In genomic region chr10:13536674-13537366, GRCh38 we compare ENCODE assay signal across 8 cellular contexts. TPM values are rescaled to one million over a fixed set of nuclear protein-coding genes. Genes with fewer than 3 reads are reported as not detected.
DNase-seq lines count a peak whose midpoint lies in the region; ATAC-seq and TF ChIP-seq lines count a peak whose summit lies in the region.

No MANE protein-coding gene starts in this region.

- H3K9ac ChIP-seq in DND-41 (ENCODE audit: low read depth, low read length) (no peak overlapping the region), mammary epithelial cell (ENCODE audit: insufficient read depth, low read length) (no peak overlapping the region)

- DNase-seq in DND-41 (peak; percentile 61), NCI-H82 (lab: John Stamatoyannopoulos, UW) (peak; percentile 86), mammary epithelial cell (peak; percentile 14), lower lobe of right lung (peak; percentile 56), upper lobe of left lung (peak in 1 of 2 donors; percentile 53), DMS153 (lab: John Stamatoyannopoulos, UW) (no peak), cerebellar nuclear complex (lab: John Stamatoyannopoulos, UW) (no peak)

- no TSS peak for BruUV-seq in mammary epithelial cell (replicated peaks; lab: Mats Ljungman, UMichigan)

- intact Hi-C loops in mammary epithelial cell (cut with micrococcal nuclease): loop anchor here (1.0 to 5.0 kb wide), 3 partner anchors 122 to 315 kb away; no protein-coding TSS in a partner anchor
- intact Hi-C loops in lower lobe of right lung (cut with DNase I): no loop called here

- in situ Hi-C loops in mammary epithelial cell (cut with MboI; ENCODE audit: low sequenced_read_pairs in 2 of 2): loop anchor here (10.0 to 25.0 kb wide), 2 partner anchors 162 to 175 kb away; no protein-coding TSS in a partner anchor

- H3K4me3 ChIP-seq in DND-41 (ENCODE audit: low read depth in 1 of 2, low read length in 2 of 2) (no peak overlapping the region), mammary epithelial cell (replicated peaks in 1 of 3; ENCODE audit: insufficient read depth in 1 of 3, low read depth in 2 of 3, low read length in 3 of 3) (no peak overlapping the region), lower lobe of right lung (no peak overlapping the region), upper lobe of left lung (no peak overlapping the region)

- peak overlapping the region; percentile 47; the same call in 1 of the 2 replicates for H3K4me2 ChIP-seq in DND-41 (ENCODE audit: insufficient read depth, low read length)
- no peak overlapping the region for H3K4me2 ChIP-seq in mammary epithelial cell (ENCODE audit: insufficient read depth, low read depth, low read length)

- H3K79me2 ChIP-seq in DND-41 (ENCODE audit: insufficient read depth, low read length) (no peaks in the 10 kb centered on the region), mammary epithelial cell (ENCODE audit: insufficient read depth, low read length) (no peaks in the 10 kb centered on the region)

- no peak for TF ChIP-seq POLR2A in upper lobe of left lung (IDR thresholded peaks at IDR 0.05)

- peaks cover 3% of the 10 kb centered on the region; the same call in 1 of the 2 replicates for H3K4me1 ChIP-seq in DND-41 (ENCODE audit: insufficient read depth, low read length)
- no peaks in the 10 kb centered on the region for H3K4me1 ChIP-seq in mammary epithelial cell (ENCODE audit: insufficient read depth, low read length)
- no peaks in the 10 kb centered on the region for H3K4me1 ChIP-seq in lower lobe of right lung
- peaks cover 0 to 4% (median 0%) of the 10 kb centered on the region in 4 donors for H3K4me1 ChIP-seq in upper lobe of left lung

- TF ChIP-seq EP300 in upper lobe of left lung (IDR thresholded peaks at IDR 0.05): no peak

- H2AFZ ChIP-seq in DND-41 (ENCODE audit: low read depth, low read length) (peak overlapping the region; percentile 72; the same call in 1 of the 2 replicates), mammary epithelial cell (ENCODE audit: low read depth, low read length) (no peak overlapping the region)

- ATAC-seq in DND-41 (ENCODE audit: insufficient read depth, low read depth) (peak; percentile 92), HG02610 (IDR thresholded peaks at IDR 0.05; ENCODE audit: unreplicated experiment) (peak; percentile 75), lower lobe of right lung (peak; percentile 76 to 77), upper lobe of left lung (ENCODE audit: low FRiP score in 2 of 2) (peak; percentile 55 to 66)

- H4K20me1 ChIP-seq in DND-41 (ENCODE audit: insufficient read depth, low read length) (no peaks in the 10 kb centered on the region; the same call in 1 of the 2 replicates), mammary epithelial cell (ENCODE audit: insufficient read depth, low read length) (no peaks in the 10 kb centered on the region)

- dilution Hi-C loops in mammary epithelial cell (cut with HindIII; ENCODE audit: low sequenced_read_pairs): no loop called here

- H3K27ac ChIP-seq in DND-41 (ENCODE audit: low read length) (no peak overlapping the region), mammary epithelial cell (ENCODE audit: insufficient read depth, low read depth, low read length) (no peak overlapping the region), lower lobe of right lung (no peak overlapping the region), upper lobe of left lung (no peak overlapping the region)

- H3K9me3 ChIP-seq in DND-41 (ENCODE audit: insufficient read depth, low read length, severe bottlenecking): no peaks in the 10 kb centered on the region
- H3K9me3 ChIP-seq in mammary epithelial cell (replicated peaks; ENCODE audit: insufficient read depth, low read length): no peaks in the 10 kb centered on the region
- H3K9me3 ChIP-seq in lower lobe of right lung: no peaks in the 10 kb centered on the region
- no peaks in the 10 kb centered on the region for H3K9me3 ChIP-seq in upper lobe of left lung

- CTCF ChIA-PET in mammary epithelial cell (lab: Charles Lee; ENCODE audit: low non-redundant PET): interaction anchor here (0.6 to 1.5 kb wide), 3 partner anchors 33 to 182 kb away, joined by 3 to 9 read pairs (median 4); no protein-coding TSS in a partner anchor

- 47% methylated on average over 10 of the region's 11 CpGs for WGBS in mammary epithelial cell (ENCODE audit: low coverage, missing lambda C conversion rate)
- 52 to 59% methylated on average over 9 to 11 of the region's 11 CpGs for WGBS in upper lobe of left lung, 2 donors

- peak; percentile 80 for TF ChIP-seq CTCF in DND-41 (IDR thresholded peaks at IDR 0.05; ENCODE audit: borderline replicate concordance, extremely low read depth, low read length, poor library complexity, severe bottlenecking)
- TF ChIP-seq CTCF in mammary epithelial cell (conservative IDR thresholded peaks at IDR 0.05 in 1 of 2, IDR thresholded peaks at IDR 0.05 in 1 of 2; ENCODE audit: extremely low read depth in 1 of 2, insufficient read depth in 1 of 2, low read depth in 1 of 2, low read length in 2 of 2): peak; percentile 44 to 70
- peak; percentile 62 for TF ChIP-seq CTCF in lower lobe of right lung (IDR thresholded peaks at IDR 0.05)
- peak; percentile 29 to 52 (median 46) for TF ChIP-seq CTCF in upper lobe of left lung (IDR thresholded peaks at IDR 0.05)

- H3K36me3 ChIP-seq in DND-41 (ENCODE audit: insufficient read depth, low read length) (no peaks in the 10 kb centered on the region), mammary epithelial cell (ENCODE audit: insufficient read depth, low read length) (no peaks in the 10 kb centered on the region), lower lobe of right lung (no peaks in the 10 kb centered on the region), upper lobe of left lung (no peaks in the 10 kb centered on the region)

- H3K27me3 ChIP-seq in DND-41 (ENCODE audit: insufficient read depth, low read length, poor library complexity) (peaks cover 7% of the 10 kb centered on the region), mammary epithelial cell (ENCODE audit: insufficient read depth, low read length) (no peaks in the 10 kb centered on the region), lower lobe of right lung (ENCODE audit: low read depth) (peaks cover 8% of the 10 kb centered on the region), upper lobe of left lung (no peaks in the 10 kb centered on the region)

RNA-seq across cellular contexts. Expression of gene BEND7, which starts 8.0 kb away (rescaled TPM):
- 1 to 10 TPM; 6.0 to 8.0 TPM for total RNA-seq in mammary epithelial cell
- polyA plus RNA-seq in mammary epithelial cell: 1.4 TPM
- 1.4 TPM for polyA minus RNA-seq in mammary epithelial cell
- total RNA-seq in lower lobe of right lung: 16.9 TPM
- total RNA-seq in upper lobe of left lung: 10 to 100 TPM; 12.4 to 57.6 (median 26.4) TPM

RNA-seq across cellular contexts. Expression of gene PRPF18, which starts 49.9 kb away (rescaled TPM):
- total RNA-seq in mammary epithelial cell (10 to 100 TPM; 22.4 to 23.0 TPM), lower lobe of right lung (22.5 TPM), upper lobe of left lung (10 to 100 TPM; 14.4 to 50.3 (median 22.3) TPM)
- polyA plus RNA-seq in mammary epithelial cell: 11.4 TPM
- 1.7 TPM for polyA minus RNA-seq in mammary epithelial cell

Comparison
In these comparisons a context has a peak if more than half of its experiments do, and no peak if none do; other contexts are left out.
1. DNase-seq: peak in DND-41 (single experiment), NCI-H82 (single experiment), mammary epithelial cell (single experiment) and lower lobe of right lung (single experiment); none in DMS153 (single experiment) and cerebellar nuclear complex (0 of 2).
2. Peak in every context shown above with its lines, with median percentiles within 50 percentile points of each other: ATAC-seq and CTCF ChIP-seq.